In genomic region chr2:203510256-203510940, GRCh38 we compare ENCODE assay signal across 22 cellular contexts.
"Had no signal": no experiment of that assay in that cellular context is flagged by ENCODE, and none has a peak within 500 bp of the region (broad histone marks: within the 10 kb centered on the region; RNA-seq: fewer than 3 reads in every experiment).

No MANE protein-coding gene starts in this region.

- H3K36me3 ChIP-seq: heart right ventricle, vagina, WERI-Rb-1 had no signal

- H3K27ac Mint-ChIP-seq: activated naive CD4-positive, alpha-beta T cell treated with anti-CD3 and anti-CD28 coated beads for 36 hours; activated naive CD8-positive, alpha-beta T cell treated with anti-CD3 and anti-CD28 coated beads, Interleukin-2, amount 10 ng/mL, durations not matched to agents 7 days and 5 days; nephron progenitor cell; stimulated activated naive B cell treated with anti-CD40 and anti-IgM and Interleukin-4, amounts not matched to agents 10 μg/mL and 1 μg/mL and 100 μg/mL, for 72 hours; type B pancreatic cell had no signal

- H3K9me3 ChIP-seq: heart right ventricle, testis, vagina had no signal

- ATAC-seq: heart right ventricle; left ventricle myocardium superior; sciatic nerve; stimulated activated naive B cell treated with anti-CD40 and anti-IgM and Interleukin-4, amounts not matched to agents 10 μg/mL and 1 μg/mL and 100 μg/mL, for 72 hours had no signal

- H3K4me2 ChIP-seq: smooth muscle cell had no signal

- H3K4me3 Mint-ChIP-seq: activated naive CD4-positive, alpha-beta T cell treated with anti-CD3 and anti-CD28 coated beads for 36 hours; activated naive CD8-positive, alpha-beta T cell treated with anti-CD3 and anti-CD28 coated beads, Interleukin-2, amount 10 ng/mL, durations not matched to agents 7 days and 5 days; nephron progenitor cell; stimulated activated naive B cell treated with anti-CD40 and anti-IgM and Interleukin-4, amounts not matched to agents 10 μg/mL and 1 μg/mL and 100 μg/mL, for 72 hours; type B pancreatic cell had no signal

- DNase-seq: activated CD4-positive, alpha-beta T cell treated with anti-CD3 and anti-CD28 coated beads, Interleukin-2, amount 50 U/mL, for 4 hours; activated effector memory CD4-positive, alpha-beta T cell treated with Interleukin-2 at 50 U/mL for 16 hours; activated naive CD4-positive, alpha-beta T cell treated with anti-CD3 and anti-CD28 coated beads for 36 hours; activated naive CD8-positive, alpha-beta T cell treated with anti-CD3 and anti-CD28 coated beads, Interleukin-2, amount 10 ng/mL, durations not matched to agents 7 days and 5 days; activated T-cell treated with anti-CD3 and anti-CD28 coated beads, Interleukin-2, amount 50 U/mL, for 48 hours; amniotic stem cell; cortex of kidney; heart right ventricle; left ventricle myocardium superior; nephron progenitor cell; nucleus accumbens; posterior cingulate gyrus; stimulated activated CD4-positive, alpha-beta T cell treated with anti-CD3 and anti-CD28 coated beads, Interleukin-2, amount 100 ng/mL, for 48 hours; stimulated activated CD8-positive, alpha-beta memory T cell treated with anti-CD3 and anti-CD28 coated beads, Interleukin-4, amount 100 ng/mL, for 48 hours; stimulated activated naive B cell treated with anti-CD40 and anti-IgM and Interleukin-4, amounts not matched to agents 10 μg/mL and 1 μg/mL and 100 μg/mL, for 72 hours; testis; WERI-Rb-1 had no signal

- H3K27ac ChIP-seq: heart right ventricle, testis, vagina, WERI-Rb-1 had no signal

- H3K36me3 Mint-ChIP-seq: activated naive CD8-positive, alpha-beta T cell treated with anti-CD3 and anti-CD28 coated beads, Interleukin-2, amount 10 ng/mL, durations not matched to agents 7 days and 5 days; stimulated activated naive B cell treated with anti-CD40 and anti-IgM and Interleukin-4, amounts not matched to agents 10 μg/mL and 1 μg/mL and 100 μg/mL, for 72 hours had no signal

- H3K27me3 Mint-ChIP-seq: activated naive CD8-positive, alpha-beta T cell treated with anti-CD3 and anti-CD28 coated beads, Interleukin-2, amount 10 ng/mL, durations not matched to agents 7 days and 5 days; type B pancreatic cell had no signal

- H3K4me3 ChIP-seq: heart right ventricle, smooth muscle cell, testis, vagina had no signal

- FAIRE-seq: bronchial epithelial cell had no signal

- H3K9me3 Mint-ChIP-seq: stimulated activated naive B cell treated with anti-CD40 and anti-IgM and Interleukin-4, amounts not matched to agents 10 μg/mL and 1 μg/mL and 100 μg/mL, for 72 hours had no signal

- H3K4me1 Mint-ChIP-seq: stimulated activated naive B cell treated with anti-CD40 and anti-IgM and Interleukin-4, amounts not matched to agents 10 μg/mL and 1 μg/mL and 100 μg/mL, for 72 hours had no signal

- H3K4me1 ChIP-seq: testis had no signal

- H3K27me3 ChIP-seq: heart right ventricle, testis, vagina had no signal
